Comparison of ENCODE assay signal across 11 cellular contexts in genomic region chr20:17822039-17822438, GRCh38.
DNase-seq lines count a peak whose midpoint lies in the region; ATAC-seq and FAIRE-seq lines count a peak whose summit lies in the region.
"Had no signal": no experiment of that assay in that cellular context is flagged by ENCODE, and none has a peak within 500 bp of the region (broad histone marks: within the 10 kb centered on the region; RNA-seq: fewer than 3 reads in every experiment).

No MANE protein-coding gene starts in this region.

- no peak overlapping the region for H3K4me3 ChIP-seq in skeletal muscle cell (ENCODE audit: low read depth, low read length)

- H3K36me3 Mint-ChIP-seq in activated naive CD4-positive, alpha-beta T cell treated with anti-CD3 and anti-CD28 coated beads, Interleukin-2, amount 50 U/mL, for 72 hours, result peaks cover 0 to 5% of the 10 kb centered on the region in 2 donors

- peaks cover 0 to 5% of the 10 kb centered on the region in 2 donors for H3K9me3 Mint-ChIP-seq in activated naive CD4-positive, alpha-beta T cell treated with anti-CD3 and anti-CD28 coated beads, Interleukin-2, amount 50 U/mL, for 72 hours

- peak; percentile 62 for ATAC-seq in left ventricle myocardium superior
- no peak for ATAC-seq in activated naive CD4-positive, alpha-beta T cell treated with anti-CD3 and anti-CD28 coated beads, Interleukin-2, amount 50 U/mL, for 72 hours
- ATAC-seq in GM19463 (IDR thresholded peaks at IDR 0.05; ENCODE audit: unreplicated experiment), result no peak

- peak; percentile 77 for FAIRE-seq in GM19239 (lab: Jason Lieb, UNC)
- FAIRE-seq: G401.6 had no signal

- DNase-seq in GM19239 (ENCODE audit: insufficient read length, low spot score) (no peak), SW480 (ENCODE audit: low spot score) (peak; percentile 32), left ventricle myocardium superior (no peak), skeletal muscle cell (ENCODE audit: low read depth) (peak; percentile 78), 8988T (no peak), NCI-H2107 treated with DMSO at 0.1 percent for 48 hours (lab: John Stamatoyannopoulos, UW; ENCODE audit: unreplicated experiment) (no peak)
- DNase-seq in activated naive CD4-positive, alpha-beta T cell treated with anti-CD3 and anti-CD28 coated beads, Interleukin-2, amount 50 U/mL, for 72 hours (ENCODE audit: low spot score in 2 of 2), result no peak
- DNase-seq: activated T-cell treated with anti-CD3 and anti-CD28 coated beads, Interleukin-2, amount 50 U/mL, for 48 hours; NCI-H146 had no signal

- intact Hi-C loops in left ventricle myocardium superior (cut with micrococcal nuclease), result no loop called here

- no peak overlapping the region for H3K27ac Mint-ChIP-seq in activated naive CD4-positive, alpha-beta T cell treated with anti-CD3 and anti-CD28 coated beads, Interleukin-2, amount 50 U/mL, for 72 hours

Comparison
In these comparisons a context has a peak if more than half of its experiments do, and no peak if none do; other contexts are left out.
1. DNase-seq: peak in SW480 (single experiment) and skeletal muscle cell (single experiment); none in GM19239 (single experiment), left ventricle myocardium superior (single experiment), activated naive CD4-positive, alpha-beta T cell treated with anti-CD3 and anti-CD28 coated beads, Interleukin-2, amount 50 U/mL, for 72 hours (0 of 2), 8988T (single experiment) and NCI-H2107 treated with DMSO at 0.1 percent for 48 hours (single experiment).